ENCODE assay signal across 23 cellular contexts in genomic region chr1:50488876-50489275, GRCh38.
DNase-seq lines count a peak whose midpoint lies in the region; ATAC-seq and TF ChIP-seq lines count a peak whose summit lies in the region.
"Had no signal": no experiment of that assay in that cellular context is flagged by ENCODE, and none has a peak within 500 bp of the region (broad histone marks: within the 10 kb centered on the region; RNA-seq: fewer than 3 reads in every experiment).

No MANE protein-coding gene starts in this region.

- H3K9me3 ChIP-seq in IMR-90 (ENCODE audit: control insufficient read depth, insufficient read depth, low read length): no peaks in the 10 kb centered on the region
- H3K9me3 ChIP-seq: A549, BE2C, HAP-1 had no signal

- no peak overlapping the region for H3K18ac ChIP-seq in IMR-90 (ENCODE audit: low read depth, low read length)

- ATAC-seq in IMR-90 (ENCODE audit: low read depth): peak; percentile 51
- ATAC-seq: A549, GM12878 had no signal

- H3K9ac ChIP-seq in IMR-90 (ENCODE audit: low read depth, low read length): no peak overlapping the region
- H3K9ac ChIP-seq: BLaER1 treated with 17β-estradiol and CSF1 and Interleukin-3, amounts not matched to agents 10 nM and 100 nM had no signal

- H3K27me3 ChIP-seq in IMR-90 (ENCODE audit: control insufficient read depth, insufficient read depth, low read length): no peaks in the 10 kb centered on the region
- H3K27me3 ChIP-seq: BE2C; BLaER1 treated with 17β-estradiol and CSF1 and Interleukin-3, amounts not matched to agents 10 nM and 100 nM had no signal

- H2BK20ac ChIP-seq in IMR-90 (ENCODE audit: low read depth, low read length): no peak overlapping the region

- no peak overlapping the region for H3K14ac ChIP-seq in IMR-90 (replicated peaks; ENCODE audit: low read depth, low read length)

- CTCF ChIA-PET in IMR-90 (lab: Yijun Ruan, JAX): no interaction called here

- in situ Hi-C loops in IMR-90 (cut with MboI; ENCODE audit: low sequenced_read_pairs): no loop called here

- H4K5ac ChIP-seq in IMR-90 (ENCODE audit: low read depth, low read length): no peak overlapping the region

- H3K36me3 ChIP-seq in IMR-90 (ENCODE audit: control insufficient read depth, insufficient read depth, low read length): no peaks in the 10 kb centered on the region
- H3K36me3 ChIP-seq: BE2C, HAP-1 had no signal

- no peak overlapping the region for H4K8ac ChIP-seq in IMR-90 (ENCODE audit: low read depth in 2 of 2, low read length in 2 of 2)

- H3K56ac ChIP-seq in IMR-90 (ENCODE audit: extremely low read depth, insufficient read depth, low read length): no peak overlapping the region

- dilution Hi-C loops in IMR-90 (cut with HindIII; ENCODE audit: low sequenced_read_pairs, unreplicated experiment): no loop called here

- no peak for TF ChIP-seq POLR2A in IMR-90 (IDR thresholded peaks at IDR 0.05; ENCODE audit: low read depth, low read length)

- no peak overlapping the region for H3K23ac ChIP-seq in IMR-90 (ENCODE audit: low read depth, low read length)

- H2AK5ac ChIP-seq in IMR-90 (ENCODE audit: low read depth, low read length): no peak overlapping the region

- no peak for TF ChIP-seq CTCF in IMR-90 (conservative IDR thresholded peaks at IDR 0.05; ENCODE audit: low read depth, low read length)
- no peak for TF ChIP-seq CTCF in fibroblast of pulmonary artery (IDR thresholded peaks at IDR 0.05; ENCODE audit: low read length, missing control alignments)

- H3K4ac ChIP-seq in IMR-90 (ENCODE audit: low read depth, low read length): no peak overlapping the region

- no peaks in the 10 kb centered on the region for H3K9me1 ChIP-seq in IMR-90 (ENCODE audit: insufficient read depth, low read length)

- peaks cover 1% of the 10 kb centered on the region; the same call in 1 of the 2 replicates for H3K4me1 ChIP-seq in IMR-90 (ENCODE audit: control insufficient read depth, insufficient read depth, low read length)
- H3K4me1 ChIP-seq: A549; BE2C; BLaER1 treated with 17β-estradiol and CSF1 and Interleukin-3, amounts not matched to agents 10 nM and 100 nM; HAP-1 had no signal

- H3K4me2 ChIP-seq in IMR-90 (ENCODE audit: low read depth, low read length): no peak overlapping the region
- H3K4me2 ChIP-seq: A549; BLaER1 treated with 17β-estradiol and CSF1 and Interleukin-3, amounts not matched to agents 10 nM and 100 nM had no signal

- H2AK9ac ChIP-seq in IMR-90 (replicated peaks; ENCODE audit: low read depth, low read length, poor library complexity): no peak overlapping the region

- H2AFZ ChIP-seq in IMR-90 (replicated peaks; ENCODE audit: low read length, poor library complexity): no peak overlapping the region

- no TSS peak for BruUV-seq in IMR-90 (replicated peaks; lab: Mats Ljungman, UMichigan)

- no peak for TF ChIP-seq RAD21 in IMR-90 (IDR thresholded peaks at IDR 0.05; ENCODE audit: low read length)

- no peaks in the 10 kb centered on the region for H3K79me1 ChIP-seq in IMR-90 (ENCODE audit: low read depth in 1 of 2, low read length in 2 of 2)

- peak; percentile 32 for DNase-seq in IMR-90
- peak; percentile 73 for DNase-seq in amniotic epithelial cell (ENCODE audit: low read depth)
- DNase-seq in fibroblast of pulmonary artery (ENCODE audit: low read depth): peak; percentile 24
- DNase-seq in iris pigment epithelial cell (ENCODE audit: low read depth): peak; percentile 67
- no peak for DNase-seq in NCI-H1436 (lab: John Stamatoyannopoulos, UW)
- no peak for DNase-seq in NCI-H82 (lab: John Stamatoyannopoulos, UW)
- DNase-seq in NK-92 treated with Interleukin-12 subunit alpha and Interleukin-12 subunit beta, amount 100 ng/mL, for 24 hours (lab: John Stamatoyannopoulos, UW): no peak
- DNase-seq: 8988T; ACHN; AML-193; BE2C; CD4-positive, alpha-beta T cell; CD8-positive, alpha-beta memory T cell; DMS 273 treated with DMSO at 0.1 percent for 48 hours; DMS79; EL; GDM1; GOT3; HFFc6 had no signal

- H4K91ac ChIP-seq in IMR-90 (ENCODE audit: insufficient read depth, low read depth, low read length): no peak overlapping the region

- no peaks in the 10 kb centered on the region for H4K20me1 ChIP-seq in IMR-90 (ENCODE audit: insufficient read depth, low read length)
- H4K20me1 ChIP-seq: BLaER1 treated with 17β-estradiol and CSF1 and Interleukin-3, amounts not matched to agents 10 nM and 100 nM had no signal

- WGBS in IMR-90 (ENCODE audit: extremely low coverage in 2 of 2, insufficient read length in 1 of 2), 2 experiments: no CpG with 5 or more reads among the region's 1 CpG

- POLR2A ChIA-PET in IMR-90 (lab: Charles Lee; ENCODE audit: unreplicated experiment): no interaction called here

- intact Hi-C loops in IMR-90 (cut with micrococcal nuclease): no loop called here

- no peak overlapping the region for H3K4me3 ChIP-seq in IMR-90 (ENCODE audit: insufficient read depth, low read depth, low read length)
- H3K4me3 ChIP-seq in fibroblast of pulmonary artery (replicated peaks; ENCODE audit: low read depth, low read length): no peak overlapping the region
- H3K4me3 ChIP-seq: A549; BLaER1 treated with 17β-estradiol and CSF1 and Interleukin-3, amounts not matched to agents 10 nM and 100 nM; GM12878; HAP-1 had no signal

- no peak overlapping the region for H3K27ac ChIP-seq in IMR-90 (ENCODE audit: insufficient read depth, low read length)
- H3K27ac ChIP-seq: A549; BLaER1 treated with 17β-estradiol and CSF1 and Interleukin-3, amounts not matched to agents 10 nM and 100 nM had no signal

- no peak overlapping the region for H2BK120ac ChIP-seq in IMR-90 (ENCODE audit: low read depth, low read length)

- no peak overlapping the region for H2BK15ac ChIP-seq in IMR-90 (ENCODE audit: low read depth, low read length)

- H2BK5ac ChIP-seq in IMR-90 (ENCODE audit: low read depth, low read length, poor library complexity, severe bottlenecking): no peak overlapping the region

TF ChIP-seq in IMR-90, 13 proteins besides CTCF, POLR2A, EP300 and RAD21:
- TF ChIP-seq MXI1 (IDR thresholded peaks at IDR 0.05; ENCODE audit: borderline replicate concordance, low read depth, low read length): no peak
- TF ChIP-seq NFE2L2 (IDR thresholded peaks at IDR 0.05; ENCODE audit: low read depth, low read length): no peak
- TF ChIP-seq CEBPB (IDR thresholded peaks at IDR 0.05; ENCODE audit: low read depth, low read length): no peak
- TF ChIP-seq BHLHE40 (IDR thresholded peaks at IDR 0.05; ENCODE audit: low read depth, low read length): no peak
- no peak for TF ChIP-seq MAFK (IDR thresholded peaks at IDR 0.05; ENCODE audit: low read depth, low read length)
- no peak for TF ChIP-seq MAZ (IDR thresholded peaks at IDR 0.05; ENCODE audit: borderline replicate concordance, low read depth, low read length)

Comparison
In these comparisons a context has a peak if more than half of its experiments do, and no peak if none do; other contexts are left out.
1. DNase-seq: peak in IMR-90 (single experiment), amniotic epithelial cell (single experiment), fibroblast of pulmonary artery (single experiment) and iris pigment epithelial cell (single experiment); none in NCI-H1436 (single experiment), NCI-H82 (single experiment) and NK-92 treated with Interleukin-12 subunit alpha and Interleukin-12 subunit beta, amount 100 ng/mL, for 24 hours (single experiment).